In genomic region chr19:48638831-48639381, GRCh38 we compare ENCODE assay signal across 9 cellular contexts. TPM values are rescaled to one million over a fixed set of nuclear protein-coding genes. Genes with fewer than 3 reads are reported as not detected.
A peak's percentile ranks its signal among the peaks of the same experiment; 100 is the strongest.
DNase-seq lines count a peak whose midpoint lies in the region; ATAC-seq, FAIRE-seq and TF ChIP-seq lines count a peak whose summit lies in the region.
"Had no signal": no experiment of that assay in that cellular context is flagged by ENCODE, and none has a peak within 500 bp of the region (broad histone marks: within the 10 kb centered on the region; RNA-seq: fewer than 3 reads in every experiment).

No MANE protein-coding gene starts in this region.

- no peaks in the 10 kb centered on the region for H3K9me3 ChIP-seq in RWPE2 (ENCODE audit: severe bottlenecking)
- no peaks in the 10 kb centered on the region for H3K9me3 ChIP-seq in esophagus (ENCODE audit: control insufficient read depth in 2 of 2, insufficient read depth in 1 of 2, low read depth in 1 of 2, low read length in 1 of 2)
- H3K9me3 ChIP-seq in prostate gland = no peaks in the 10 kb centered on the region

- DNase-seq in ELF-1 (ENCODE audit: low read depth, low spot score) (peak; percentile 95), RWPE2 (ENCODE audit: low spot score) (no peak), prostate gland (ENCODE audit: low spot score) (no peak), KBM-7 (no peak), AML-193 (lab: John Stamatoyannopoulos, UW) (no peak), NCI-H2227 (lab: John Stamatoyannopoulos, UW; ENCODE audit: unreplicated experiment) (no peak), GM12892 (ENCODE audit: insufficient read length) (no peak)

- H3K27ac ChIP-seq in RWPE2 (ENCODE audit: poor library complexity, severe bottlenecking) (peak overlapping the region; percentile 90), esophagus (ENCODE audit: low read depth in 2 of 2, low read length in 1 of 2) (peak overlapping the region; percentile 98 to 99), prostate gland (peak overlapping the region; percentile 98 to 99)

- TF ChIP-seq POLR2A in prostate gland (IDR thresholded peaks at IDR 0.05) = no peak
- no peak for TF ChIP-seq POLR2A in GM12892 (IDR thresholded peaks at IDR 0.05; ENCODE audit: low read depth, low read length)

- no peak for TF ChIP-seq CTCF in RWPE2 (IDR thresholded peaks at IDR 0.05; ENCODE audit: poor library complexity, severe bottlenecking)
- TF ChIP-seq CTCF in prostate gland (IDR thresholded peaks at IDR 0.05) = no peak

- no peak for FAIRE-seq in GM12892 (lab: Jason Lieb, UNC)
- FAIRE-seq: frontal cortex had no signal

- peaks cover 11% of the 10 kb centered on the region for H3K4me1 ChIP-seq in RWPE2 (ENCODE audit: insufficient read depth, poor library complexity, severe bottlenecking)
- H3K4me1 ChIP-seq in esophagus (ENCODE audit: control insufficient read depth in 2 of 2, insufficient read depth in 2 of 2, low read length in 1 of 2) = peaks cover 0 to 7% of the 10 kb centered on the region in 2 donors
- peaks cover 11% of the 10 kb centered on the region for H3K4me1 ChIP-seq in prostate gland (replicated peaks)

- H3K27me3 ChIP-seq in RWPE2 (ENCODE audit: insufficient read depth, poor library complexity, severe bottlenecking) = no peaks in the 10 kb centered on the region
- no peaks in the 10 kb centered on the region for H3K27me3 ChIP-seq in esophagus (ENCODE audit: control insufficient read depth in 1 of 2, insufficient read depth in 2 of 2, low read length in 2 of 2)
- H3K27me3 ChIP-seq in prostate gland (replicated peaks; ENCODE audit: insufficient read depth) = no peaks in the 10 kb centered on the region

- 74 to 78% methylated on average over 16 of the region's 16 CpGs for WGBS in esophagus, 2 donors
- WGBS in prostate gland = 73% methylated on average over 16 of the region's 16 CpGs

- H3K4me3 ChIP-seq in RWPE2 (ENCODE audit: severe bottlenecking) (no peak overlapping the region), esophagus (ENCODE audit: low read depth in 1 of 2, low read length in 2 of 2) (no peak overlapping the region), prostate gland (no peak overlapping the region)

- H3K36me3 ChIP-seq in RWPE2 (ENCODE audit: low read depth) (no peaks in the 10 kb centered on the region), esophagus (ENCODE audit: control insufficient read depth in 2 of 2, insufficient read depth in 2 of 2, low read length in 1 of 2) (no peaks in the 10 kb centered on the region), prostate gland (no peaks in the 10 kb centered on the region)

- in situ Hi-C loops in KBM-7 (cut with MboI; ENCODE audit: low pct_unique_long_range_greater_than_20kb, low sequenced_read_pairs) = no loop called here

- intact Hi-C loops in prostate gland (cut with DNase I) = no loop called here

- no peak for ATAC-seq in RWPE2 (ENCODE audit: low read depth)

RNA-seq across cellular contexts. Expression of gene DBP, which starts 1.7 kb away (rescaled TPM):
- polyA plus RNA-seq in esophagus = 10 to 100 TPM in 1 of 2 donors, 1 to 10 TPM in 1; 8.9 to 13.3 TPM
- total RNA-seq in prostate gland = 10 to 100 TPM; 14.3 to 52.7 TPM
- 8.0 TPM for polyA plus RNA-seq in GM12892 (2012; ENCODE audit: missing spikeins)

RNA-seq across cellular contexts. Expression of gene CA11, which starts 7.1 kb away (rescaled TPM):
- 10 to 100 TPM in 1 of 2 donors, 1 to 10 TPM in 1; 6.8 to 12.7 TPM for polyA plus RNA-seq in esophagus
- total RNA-seq in prostate gland = 10 to 100 TPM in 1 of 2 donors, 1 to 10 TPM in 1; 7.0 to 11.2 TPM
- 3.7 TPM for polyA plus RNA-seq in GM12892 (2012; ENCODE audit: missing spikeins)

RNA-seq across cellular contexts. Expression of gene SPHK2, which starts 19.6 kb away (rescaled TPM):
- 10 to 100 TPM in 1 of 2 donors, 1 to 10 TPM in 1; 9.0 to 15.5 TPM for polyA plus RNA-seq in esophagus
- total RNA-seq in prostate gland = 10 to 100 TPM; 24.8 to 25.4 TPM
- polyA plus RNA-seq in GM12892 (2012; ENCODE audit: missing spikeins) = 7.0 TPM

RNA-seq across cellular contexts. Expression of gene RPL18, which starts 19.9 kb away (rescaled TPM):
- polyA plus RNA-seq in esophagus = 1,000 to 10,000 TPM; 2,667 to 2,860 TPM
- 1,000 to 10,000 TPM; 2,096 to 3,914 TPM for total RNA-seq in prostate gland
- polyA plus RNA-seq in GM12892 (2012; ENCODE audit: missing spikeins) = 2,410 TPM

RNA-seq across cellular contexts. Expression of gene FAM83E, which starts 24.0 kb away (rescaled TPM):
- 10 to 100 TPM in 1 of 2 donors, 1 to 10 TPM in 1; 6.5 to 26.7 TPM for polyA plus RNA-seq in esophagus
- 1 to 10 TPM; 2.8 to 8.8 TPM for total RNA-seq in prostate gland
- 0.93 TPM for polyA plus RNA-seq in GM12892 (2012; ENCODE audit: missing spikeins)
